Comparison of ENCODE assay signal across 16 cellular contexts in genomic region chr17:7775058-7775457, GRCh38. TPM values are rescaled to one million over a fixed set of nuclear protein-coding genes. Genes with fewer than 3 reads are reported as not detected.
DNase-seq lines count a peak whose midpoint lies in the region; ATAC-seq and TF ChIP-seq lines count a peak whose summit lies in the region.
"Had no signal": no experiment of that assay in that cellular context is flagged by ENCODE, and none has a peak within 500 bp of the region (broad histone marks: within the 10 kb centered on the region; RNA-seq: fewer than 3 reads in every experiment).

No MANE protein-coding gene starts in this region.

- no peaks in the 10 kb centered on the region for H3K9me3 ChIP-seq in PC-9 (ENCODE audit: insufficient read depth, low read depth)
- H3K9me3 ChIP-seq: SK-N-SH had no signal

- no peaks in the 10 kb centered on the region for H4K20me1 ChIP-seq in PC-9 (ENCODE audit: insufficient read depth)

- intact Hi-C loops in cardiac septum (cut with DNase I), result no loop called here
- intact Hi-C loops in left ventricle myocardium superior (cut with micrococcal nuclease), result no loop called here
- intact Hi-C loops in PC-9 (cut with micrococcal nuclease; ENCODE audit: unreplicated experiment), result no loop called here

- POLR2A ChIA-PET in PC-9 (lab: Charles Lee; ENCODE audit: unreplicated experiment), result no interaction called here

- H3K4me1 ChIP-seq in PC-9 (replicated peaks; ENCODE audit: insufficient read depth), result peaks cover 50% of the 10 kb centered on the region

- BruUV-seq in PC-9 (replicated peaks; lab: Mats Ljungman, UMichigan), result no TSS peak

- no peak overlapping the region for H2AFZ ChIP-seq in PC-9

- peaks cover 8% of the 10 kb centered on the region; the same call in 1 of the 2 replicates for H3K36me3 ChIP-seq in PC-9 (ENCODE audit: low read depth)

- no peak for TF ChIP-seq CTCF in PC-9 (conservative IDR thresholded peaks at IDR 0.05)

- CTCF ChIA-PET in PC-9 (lab: Charles Lee), result no interaction called here

- H3F3A ChIP-seq in PC-9 (ENCODE audit: insufficient read depth, low read depth), result peaks cover 29% of the 10 kb centered on the region

- no peak for ATAC-seq in left ventricle myocardium superior
- ATAC-seq: HCT116 had no signal

- no peaks in the 10 kb centered on the region for H3K9me2 ChIP-seq in PC-9 (ENCODE audit: insufficient read depth)
- H3K9me2 ChIP-seq: SK-N-SH had no signal

- no peaks in the 10 kb centered on the region for H3K27me3 ChIP-seq in PC-9 (ENCODE audit: insufficient read depth, low read depth)

- H3K27ac ChIP-seq in PC-9, result peak overlapping the region; percentile 77; the same call in 1 of the 2 replicates

- peak; percentile 12 for DNase-seq in cardiac septum (ENCODE audit: low spot score)
- DNase-seq in left ventricle myocardium superior, result no peak
- no peak for DNase-seq in PC-9
- DNase-seq in medulla oblongata (ENCODE audit: extremely low spot score), result peak; percentile 3
- DNase-seq in NCI-H2196 (lab: John Stamatoyannopoulos, UW; ENCODE audit: unreplicated experiment), result no peak
- DNase-seq in central memory CD4-positive, alpha-beta T cell, result no peak
- no peak for DNase-seq in H4 (ENCODE audit: low spot score)
- DNase-seq: CD4-positive, CD25-positive, alpha-beta regulatory T cell; GOT3; NCI-H2029; NCI-H526 treated with DMSO at 0.1 percent for 48 hours; OCI-M1; SK-N-SH had no signal

- no peak overlapping the region for H3K4me3 ChIP-seq in PC-9

- peaks cover 11% of the 10 kb centered on the region for H3K79me2 ChIP-seq in PC-9 (ENCODE audit: low read depth)

- H3K4me2 ChIP-seq in PC-9, result no peak overlapping the region; the same call in 1 of the 2 replicates
- H3K4me2 ChIP-seq: SK-N-SH had no signal

RNA-seq across cellular contexts. Expression of gene DNAH2, which starts 57.5 kb away (rescaled TPM):
- total RNA-seq in cardiac septum (0.16 TPM), left ventricle myocardium superior (0.05 TPM), PC-9 (2021) (10.6 and 11.6 TPM in 2 replicates)
- total RNA-seq in H4 (2014; rRNA removed; shearing (Covaris generic)), result 0.10 and 0.12 TPM in 2 replicates
- total RNA-seq: CD4-positive, CD25-positive, alpha-beta regulatory T cell; HT-29; NCI-H460 had no signal

RNA-seq across cellular contexts. Expression of gene KDM6B, which starts 59.0 kb away (rescaled TPM):
- total RNA-seq in cardiac septum (22.1 TPM), left ventricle myocardium superior (28.1 TPM), PC-9 (2021) (41.3 and 41.8 TPM in 2 replicates)
- 0.21 and 4.1 TPM in 2 replicates for total RNA-seq in H4 (2014; rRNA removed; shearing (Covaris generic))

Comparison
In these comparisons a context has a peak if more than half of its experiments do, and no peak if none do; other contexts are left out.
1. DNase-seq: peak in cardiac septum (single experiment) and medulla oblongata (single experiment); none in left ventricle myocardium superior (single experiment), PC-9 (0 of 2), NCI-H2196 (single experiment), central memory CD4-positive, alpha-beta T cell (single experiment) and H4 (single experiment).
2. RNA of gene DNAH2, which starts 57.5 kb away (total RNA-seq): 10.6 to 11.6 TPM in PC-9; 0.16 TPM in cardiac septum (single experiment), 0.10 to 0.12 TPM in H4 and 0.05 TPM in left ventricle myocardium superior (single experiment); every median in the first group is over 10 times any median in the second.